In the genomic region with DNA sequence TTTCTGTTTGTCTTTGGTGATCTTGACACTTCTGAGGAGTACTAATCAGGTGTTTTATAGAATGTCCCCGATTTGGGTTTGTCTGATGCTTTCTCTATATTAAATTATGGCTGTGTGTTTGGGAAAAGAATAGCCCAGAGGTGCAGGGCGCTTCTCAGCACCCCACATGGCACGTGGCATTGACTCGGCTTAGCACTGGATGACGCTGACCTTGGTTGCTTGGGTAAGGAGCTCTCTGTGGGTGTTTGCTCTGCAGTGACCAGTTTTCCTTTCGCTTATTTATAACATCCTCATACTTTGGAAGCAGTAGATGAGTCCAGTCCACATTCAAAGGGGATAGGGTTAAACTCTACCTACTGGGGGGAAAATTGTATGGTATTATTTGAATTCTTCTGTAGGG, we compare ENCODE assay signal across 15 cellular contexts. TPM values are rescaled to one million over a fixed set of nuclear protein-coding genes. Genes with fewer than 3 reads are reported as not detected.
DNase-seq lines count a peak whose midpoint lies in the region; ATAC-seq, FAIRE-seq and TF ChIP-seq lines count a peak whose summit lies in the region.
"Had no signal": no experiment of that assay in that cellular context is flagged by ENCODE, and none has a peak within 500 bp of the region (broad histone marks: within the 10 kb centered on the region; RNA-seq: fewer than 3 reads in every experiment).

No MANE protein-coding gene starts in this region.

- no peaks in the 10 kb centered on the region for H3K9me3 Mint-ChIP-seq in activated CD8-positive, alpha-beta memory T cell treated with anti-CD3 and anti-CD28 coated beads, Interleukin-2, amount 10 ng/mL, durations not matched to agents 7 days and 5 days (ENCODE audit: low read depth)
- H3K9me3 Mint-ChIP-seq: T-cell had no signal

- H3K4me1 ChIP-seq in Panc1 (ENCODE audit: control insufficient read depth, insufficient read depth, low read length) (peaks cover 42% of the 10 kb centered on the region), left ventricle myocardium inferior (peaks cover 94% of the 10 kb centered on the region), psoas muscle (peaks cover 62% of the 10 kb centered on the region), kidney (ENCODE audit: control insufficient read depth in 1 of 2, insufficient read depth in 1 of 2, low read depth in 1 of 2, low read length in 2 of 2) (peaks cover 24 to 34% of the 10 kb centered on the region in 2 donors)

- DNase-seq in activated CD8-positive, alpha-beta memory T cell treated with anti-CD3 and anti-CD28 coated beads, Interleukin-2, amount 10 ng/mL, durations not matched to agents 7 days and 5 days = no peak
- DNase-seq in activated CD8-positive, alpha-beta memory T cell treated with anti-CD3 and anti-CD28 coated beads, Interleukin-2, amount 50 U/mL, for 4 hours = no peak
- DNase-seq in Panc1 (ENCODE audit: low read depth, low spot score) = no peak
- DNase-seq in left ventricle myocardium inferior = no peak
- no peak for DNase-seq in psoas muscle
- DNase-seq in kidney = no peak
- no peak for DNase-seq in activated effector memory CD4-positive, alpha-beta T cell treated with Interleukin-2 at 50 U/mL for 16 hours
- DNase-seq: dermis blood vessel endothelial cell, mesenchymal stem cell, NCI-H1417, NCI-H345, PC-3, T-cell had no signal

- H3K27me3 ChIP-seq in Panc1 (ENCODE audit: control insufficient read depth, insufficient read depth, low read length) = no peaks in the 10 kb centered on the region
- no peaks in the 10 kb centered on the region for H3K27me3 ChIP-seq in left ventricle myocardium inferior (ENCODE audit: low read depth)
- H3K27me3 ChIP-seq in psoas muscle (ENCODE audit: insufficient read depth in 3 of 3, low read length in 2 of 3) = no peaks in the 10 kb centered on the region
- H3K27me3 ChIP-seq: tibial nerve had no signal

- H3K36me3 Mint-ChIP-seq in activated CD8-positive, alpha-beta memory T cell treated with anti-CD3 and anti-CD28 coated beads, Interleukin-2, amount 10 ng/mL, durations not matched to agents 7 days and 5 days = peaks cover 13% of the 10 kb centered on the region

- POLR2A ChIA-PET in Panc1 (lab: Charles Lee) = interaction anchor here (1.6 kb wide), 1 partner anchor 12 kb away, joined by 5 read pairs; a partner anchor contains a TSS

- intact Hi-C loops in Panc1 (cut with micrococcal nuclease; ENCODE audit: unreplicated experiment) (no loop called here), left ventricle myocardium inferior (cut with micrococcal nuclease) (no loop called here), psoas muscle (cut with DNase I) (no loop called here), kidney (cut with DNase I) (no loop called here)

- H3K4me1 Mint-ChIP-seq in activated CD8-positive, alpha-beta memory T cell treated with anti-CD3 and anti-CD28 coated beads, Interleukin-2, amount 10 ng/mL, durations not matched to agents 7 days and 5 days = peaks cover 84% of the 10 kb centered on the region

- H3K27me3 Mint-ChIP-seq in activated CD8-positive, alpha-beta memory T cell treated with anti-CD3 and anti-CD28 coated beads, Interleukin-2, amount 10 ng/mL, durations not matched to agents 7 days and 5 days = no peaks in the 10 kb centered on the region
- H3K27me3 Mint-ChIP-seq: T-cell had no signal

- H3K27ac ChIP-seq in Panc1 (ENCODE audit: low read length) = no peak overlapping the region
- H3K27ac ChIP-seq in left ventricle myocardium inferior (replicated peaks) = peak overlapping the region; percentile 47
- peak overlapping the region; percentile 38 for H3K27ac ChIP-seq in psoas muscle
- H3K27ac ChIP-seq in kidney (ENCODE audit: low read depth in 2 of 2, low read length in 2 of 2) = no peak overlapping the region

- H3K36me3 ChIP-seq in Panc1 (ENCODE audit: control insufficient read depth, insufficient read depth, low read length) (no peaks in the 10 kb centered on the region; the same call in 1 of the 2 replicates), left ventricle myocardium inferior (no peaks in the 10 kb centered on the region), psoas muscle (ENCODE audit: insufficient read depth in 1 of 2, low read depth in 1 of 2) (no peaks in the 10 kb centered on the region), kidney (ENCODE audit: control insufficient read depth in 1 of 2, insufficient read depth in 2 of 2, low read length in 2 of 2) (no peaks in the 10 kb centered on the region)
- H3K36me3 ChIP-seq: tibial nerve had no signal

- BruUV-seq in Panc1 (replicated peaks; lab: Mats Ljungman, UMichigan) = no TSS peak

- TF ChIP-seq CTCF in Panc1 (IDR thresholded peaks at IDR 0.05) = no peak
- no peak for TF ChIP-seq CTCF in left ventricle myocardium inferior (IDR thresholded peaks at IDR 0.05; ENCODE audit: borderline replicate concordance)
- TF ChIP-seq CTCF in psoas muscle (IDR thresholded peaks at IDR 0.05) = no peak
- TF ChIP-seq CTCF in kidney (IDR thresholded peaks at IDR 0.05; ENCODE audit: borderline replicate concordance, extremely low read depth, insufficient read depth) = no peak

- ATAC-seq in activated CD8-positive, alpha-beta memory T cell treated with anti-CD3 and anti-CD28 coated beads, Interleukin-2, amount 10 ng/mL, durations not matched to agents 7 days and 5 days = no peak
- ATAC-seq in Panc1 = peak; percentile 69
- peak; percentile 56 to 84 (median 81) for ATAC-seq in psoas muscle
- ATAC-seq in GM18909 (IDR thresholded peaks at IDR 0.05; ENCODE audit: poor library complexity, unreplicated experiment) = no peak
- ATAC-seq: T-cell had no signal

- H3K9ac ChIP-seq in kidney (ENCODE audit: low read length in 2 of 2) = no peak overlapping the region

- WGBS in psoas muscle, 3 donors = 72 to 80% (median 74%) methylated on average over 6 of the region's 6 CpGs

- CTCF ChIA-PET in activated CD8-positive, alpha-beta memory T cell treated with anti-CD3 and anti-CD28 coated beads, Interleukin-2, amount 10 ng/mL, durations not matched to agents 7 days and 5 days (lab: Charles Lee) = interaction anchor here (3.4 to 4.6 kb wide), 2 partner anchors 12 to 100 kb away, joined by 21 to 28 read pairs; a partner anchor contains a TSS
- CTCF ChIA-PET in Panc1 (lab: Charles Lee) = no interaction called here

- H3K9me3 ChIP-seq in Panc1 (ENCODE audit: control insufficient read depth, insufficient read depth, low read depth, low read length) (no peaks in the 10 kb centered on the region), left ventricle myocardium inferior (replicated peaks) (no peaks in the 10 kb centered on the region), psoas muscle (no peaks in the 10 kb centered on the region), kidney (ENCODE audit: control insufficient read depth in 1 of 2, low read length in 2 of 2) (no peaks in the 10 kb centered on the region)
- H3K9me3 ChIP-seq: tibial nerve had no signal

- H3K4me3 Mint-ChIP-seq in activated CD8-positive, alpha-beta memory T cell treated with anti-CD3 and anti-CD28 coated beads, Interleukin-2, amount 10 ng/mL, durations not matched to agents 7 days and 5 days = no peak overlapping the region

- H3K27ac Mint-ChIP-seq in activated CD8-positive, alpha-beta memory T cell treated with anti-CD3 and anti-CD28 coated beads, Interleukin-2, amount 10 ng/mL, durations not matched to agents 7 days and 5 days = peak overlapping the region; percentile 29

- no peak for FAIRE-seq in kidney (lab: Jason Lieb, UNC)

- in situ Hi-C loops in Panc1 (cut with HindIII; ENCODE audit: low pct_unique_long_range_greater_than_20kb, low sequenced_read_pairs) = no loop called here

- no peak overlapping the region for H3K4me3 ChIP-seq in Panc1 (ENCODE audit: low read depth in 2 of 2, low read length in 2 of 2)
- no peak overlapping the region for H3K4me3 ChIP-seq in left ventricle myocardium inferior
- peak overlapping the region; percentile 8 for H3K4me3 ChIP-seq in psoas muscle
- H3K4me3 ChIP-seq in kidney (ENCODE audit: low read length in 2 of 2) = no peak overlapping the region
- H3K4me3 ChIP-seq: tibial nerve had no signal

RNA-seq across cellular contexts. Expression of a gene that starts 12.5 kb away (rescaled TPM):
- 10 to 100 TPM; 36.2 to 41.2 TPM for total RNA-seq in activated CD8-positive, alpha-beta memory T cell treated with anti-CD3 and anti-CD28 coated beads, Interleukin-2, amount 10 ng/mL, durations not matched to agents 7 days and 5 days
- total RNA-seq in Panc1 (2021; ENCODE audit: unreplicated experiment) (36.0 TPM), left ventricle myocardium inferior (27.3 TPM), psoas muscle (10 to 100 TPM; 26.8 to 35.1 (median 29.9) TPM), kidney (53.2 TPM)
- 25.9 TPM for polyA plus RNA-seq in Panc1 (2012; ENCODE audit: insufficient read length)
- polyA plus RNA-seq in psoas muscle (10 to 100 TPM; 21.4 to 39.4 (median 25.4) TPM), kidney (ENCODE audit: insufficient read depth, low read depth, low replicate concordance) (38.7 TPM)

RNA-seq across cellular contexts. Expression of a gene that starts 14.4 kb away (rescaled TPM):
- total RNA-seq in activated CD8-positive, alpha-beta memory T cell treated with anti-CD3 and anti-CD28 coated beads, Interleukin-2, amount 10 ng/mL, durations not matched to agents 7 days and 5 days = 100 to 1,000 TPM; 143 to 155 TPM
- total RNA-seq in Panc1 (2021; ENCODE audit: unreplicated experiment) = 70.5 TPM
- polyA plus RNA-seq in Panc1 (2012; ENCODE audit: insufficient read length) = 61.1 TPM
- 104 TPM for total RNA-seq in left ventricle myocardium inferior
- total RNA-seq in psoas muscle = 100 to 1,000 TPM in 3 of 4 donors, 10 to 100 TPM in 1; 67.1 to 126 (median 109) TPM
- 10 to 100 TPM; 37.9 to 70.1 (median 49.3) TPM for polyA plus RNA-seq in psoas muscle
- total RNA-seq in kidney = 127 TPM
- polyA plus RNA-seq in kidney (ENCODE audit: insufficient read depth, low read depth, low replicate concordance) = 43.7 TPM

Comparison
In these comparisons a context has a peak if more than half of its experiments do, and no peak if none do; other contexts are left out.
1. ATAC-seq: peak in Panc1 (single experiment) and psoas muscle (4 of 4); none in activated CD8-positive, alpha-beta memory T cell treated with anti-CD3 and anti-CD28 coated beads, Interleukin-2, amount 10 ng/mL, durations not matched to agents 7 days and 5 days (single experiment) and GM18909 (single experiment).
2. H3K27ac ChIP-seq: peak in left ventricle myocardium inferior (single experiment) and psoas muscle (single experiment); none in Panc1 (single experiment) and kidney (0 of 2).